ENCODE assay signal across 14 cellular contexts in genomic region chr2:171405546-171405945, GRCh38.
"Had no signal": no experiment of that assay in that cellular context is flagged by ENCODE, and none has a peak within 500 bp of the region (broad histone marks: within the 10 kb centered on the region; RNA-seq: fewer than 3 reads in every experiment).

No MANE protein-coding gene starts in this region.

- H3K27me3 Mint-ChIP-seq: activated naive CD8-positive, alpha-beta T cell; brain had no signal

- H3K4me3 Mint-ChIP-seq: activated naive CD8-positive, alpha-beta T cell; brain; endodermal cell had no signal

- H3K4me2 ChIP-seq: hepatocyte had no signal

- DNase-seq: activated CD4-positive, alpha-beta T cell treated with anti-CD3 and anti-CD28 coated beads for 4 hours; activated effector memory CD4-positive, alpha-beta T cell treated with Interleukin-2 at 50 U/mL for 16 hours; amygdala; endodermal cell; left ventricle myocardium superior; stimulated activated CD4-positive, alpha-beta T cell treated with anti-CD3 and anti-CD28 coated beads, Interleukin-12 subunit alpha, Interleukin-12 subunit beta, amount 100 ng/mL, for 4 hours; stimulated activated CD4-positive, alpha-beta T cell treated with anti-CD3 and anti-CD28 coated beads, Interleukin-4, amount 100 ng/mL, for 1 hour; stimulated activated CD8-positive, alpha-beta memory T cell treated with anti-CD3 and anti-CD28 coated beads, Interleukin-4, amount 100 ng/mL, for 48 hours; stomach; T-helper 9 cell had no signal

- H3K27ac ChIP-seq: hepatocyte, stomach, thoracic aorta had no signal

- ATAC-seq: left ventricle myocardium superior had no signal

- H3K27ac Mint-ChIP-seq: activated naive CD8-positive, alpha-beta T cell; brain; endodermal cell had no signal

- H3K4me3 ChIP-seq: hepatocyte, stomach, thoracic aorta had no signal

- H3K27me3 ChIP-seq: hepatocyte, stomach had no signal

- H3K36me3 ChIP-seq: stomach, thoracic aorta had no signal

- H2AFZ ChIP-seq: hepatocyte had no signal
